Comparison of ENCODE assay signal across 22 cellular contexts in the genomic region with DNA sequence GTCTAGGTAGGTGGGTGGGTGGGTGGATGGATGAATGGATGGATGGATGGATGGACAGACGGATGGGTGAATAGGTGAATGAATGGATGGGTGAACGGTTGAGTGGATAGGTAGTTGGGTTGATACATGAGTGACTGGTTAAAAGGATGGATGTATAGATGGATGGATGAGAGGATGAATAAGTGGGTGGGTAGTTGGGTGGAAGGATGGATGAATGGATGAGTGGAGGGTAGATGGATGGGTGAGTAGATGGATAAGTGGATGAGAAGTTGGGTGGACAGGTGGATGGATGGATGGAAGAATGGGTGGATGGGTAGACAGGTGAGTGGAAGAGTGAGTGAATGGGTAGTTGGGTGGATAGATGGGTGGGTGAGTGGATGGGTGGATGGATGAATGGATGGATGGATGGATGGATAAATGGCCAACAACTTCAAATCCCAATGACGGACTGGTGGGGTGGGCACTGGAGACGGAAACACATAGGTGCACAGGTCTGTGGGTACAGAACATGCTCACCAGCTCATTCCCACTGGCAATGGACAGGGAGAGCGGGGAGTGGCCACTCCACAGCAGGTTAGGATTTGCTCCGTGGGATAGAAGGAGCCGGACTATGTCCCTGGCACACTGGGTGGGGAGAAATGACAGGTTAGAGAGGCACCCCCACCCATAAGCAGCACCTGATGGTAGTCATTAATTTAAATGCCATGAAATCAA. TPM values are rescaled to one million over a fixed set of nuclear protein-coding genes. Genes with fewer than 3 reads are reported as not detected.
DNase-seq lines count a peak whose midpoint lies in the region; ATAC-seq, FAIRE-seq and TF ChIP-seq lines count a peak whose summit lies in the region.
"Had no signal": no experiment of that assay in that cellular context is flagged by ENCODE, and none has a peak within 500 bp of the region (broad histone marks: within the 10 kb centered on the region; RNA-seq: fewer than 3 reads in every experiment).

No MANE protein-coding gene starts in this region.

- TF ChIP-seq RAD21 in SK-N-SH (IDR thresholded peaks at IDR 0.05; ENCODE audit: low read length), result no peak

- no peaks in the 10 kb centered on the region for H3K79me2 ChIP-seq in SK-N-SH (ENCODE audit: insufficient read depth)

- POLR2A ChIA-PET in SK-N-SH (lab: Yijun Ruan, JAX), result no interaction called here

- no peaks in the 10 kb centered on the region for H3K9me2 ChIP-seq in SK-N-SH

- no peaks in the 10 kb centered on the region for H3F3A ChIP-seq in SK-N-SH (replicated peaks; ENCODE audit: insufficient read depth)

- no peaks in the 10 kb centered on the region; a peak in 1 of 4 replicates for H3K4me1 ChIP-seq in SK-N-SH (ENCODE audit: control insufficient read depth in 1 of 2, insufficient read depth in 2 of 2, low read depth in 1 of 2, low read length in 1 of 2)
- H3K4me1 ChIP-seq: BE2C, SJCRH30 had no signal

- intact Hi-C loops in sciatic nerve (cut with DNase I), result no loop called here

- TF ChIP-seq EP300 in SK-N-SH (IDR thresholded peaks at IDR 0.05; ENCODE audit: borderline replicate concordance in 1 of 2, low read depth in 1 of 2, low read length in 1 of 2), result no peak

- no peaks in the 10 kb centered on the region for H4K20me1 ChIP-seq in SK-N-SH (ENCODE audit: insufficient read depth)

- no peak overlapping the region for H3K4me3 ChIP-seq in SK-N-SH (ENCODE audit: low read depth in 2 of 2, low read length in 1 of 2)
- H3K4me3 ChIP-seq: GM23248, PC-9, SJCRH30 had no signal

- H3K4me2 ChIP-seq in SK-N-SH, result no peak overlapping the region
- H3K4me2 ChIP-seq: PC-9 had no signal

- peak; percentile 46 for FAIRE-seq in HTR-8/SVneo (lab: Jason Lieb, UNC)

- WGBS in SK-N-SH (ENCODE audit: low lambda C conversion rate), result 97% methylated on average over 7 of the region's 7 CpGs

- ATAC-seq in SK-N-SH treated with all-trans-retinoic acid at 6 μM for 48 hours (no peak), left lobe of liver (no peak), sciatic nerve (no peak), HG03045 (IDR thresholded peaks at IDR 0.05; ENCODE audit: unreplicated experiment) (no peak)
- ATAC-seq: HCT116 had no signal

- no peaks in the 10 kb centered on the region for H3K27me3 ChIP-seq in SK-N-SH (ENCODE audit: insufficient read depth)
- H3K27me3 ChIP-seq: BE2C, SJCRH30 had no signal

- TF ChIP-seq CTCF in SK-N-SH (IDR thresholded peaks at IDR 0.05), result no peak

- H3K36me3 ChIP-seq in SK-N-SH (replicated peaks in 1 of 2; ENCODE audit: control insufficient read depth in 1 of 2, insufficient read depth in 2 of 2, low read length in 1 of 2), result peaks cover 0 to 12% of the 10 kb centered on the region in 2 experiments
- H3K36me3 ChIP-seq: BE2C, SJCRH30 had no signal

- DNase-seq in SK-N-SH, result peak; percentile 3
- DNase-seq in HTR-8/SVneo (ENCODE audit: insufficient read length, low spot score), result no peak
- DNase-seq in left lobe of liver (ENCODE audit: low spot score), result peak; percentile 23
- peak; percentile 23 for DNase-seq in sciatic nerve (ENCODE audit: low spot score)
- no peak for DNase-seq in cortex of kidney (lab: John Stamatoyannopoulos, UW)
- no peak for DNase-seq in epidermal melanocyte (ENCODE audit: insufficient read length, low spot score)
- DNase-seq: BE2C; Calu3; CD4-positive, alpha-beta memory T cell; DMS79; GM23248; NCI-H1048; NCI-H146; NCI-H2081 treated with DMSO at 0.1 percent for 48 hours; NCI-H510A; NCI-H774; PC-9; SJCRH30 had no signal

- H3K9ac ChIP-seq in SK-N-SH, result no peak overlapping the region
- H3K9ac ChIP-seq: GM23248 had no signal

- H3K9me3 ChIP-seq in SK-N-SH, result no peaks in the 10 kb centered on the region
- H3K9me3 ChIP-seq: BE2C, SJCRH30 had no signal

- H3K27ac ChIP-seq in SK-N-SH (ENCODE audit: low read depth in 2 of 2, low read length in 1 of 2), result no peak overlapping the region
- H3K27ac ChIP-seq: 22Rv1, GM23248, PC-9, SJCRH30 had no signal

- H2AFZ ChIP-seq in SK-N-SH (ENCODE audit: low read depth), result no peak overlapping the region
- H2AFZ ChIP-seq: GM23248, PC-9 had no signal

- CTCF ChIA-PET in SK-N-SH (lab: Yijun Ruan, JAX), result no interaction called here

TF ChIP-seq in SK-N-SH, 30 proteins besides CTCF, POLR2A, EP300 and RAD21:
- no peak for TF ChIP-seq RFX5 (IDR thresholded peaks at IDR 0.05; ENCODE audit: low read length)
- TF ChIP-seq GATA2 (CRISPR knock-in tag; IDR thresholded peaks at IDR 0.05), result no peak
- TF ChIP-seq MEF2A (IDR thresholded peaks at IDR 0.05; ENCODE audit: borderline replicate concordance, low read depth), result no peak
- TF ChIP-seq POLR2AphosphoS5 (IDR thresholded peaks at IDR 0.05; ENCODE audit: low read depth, low read length), result no peak
- TF ChIP-seq, protein P1, sequence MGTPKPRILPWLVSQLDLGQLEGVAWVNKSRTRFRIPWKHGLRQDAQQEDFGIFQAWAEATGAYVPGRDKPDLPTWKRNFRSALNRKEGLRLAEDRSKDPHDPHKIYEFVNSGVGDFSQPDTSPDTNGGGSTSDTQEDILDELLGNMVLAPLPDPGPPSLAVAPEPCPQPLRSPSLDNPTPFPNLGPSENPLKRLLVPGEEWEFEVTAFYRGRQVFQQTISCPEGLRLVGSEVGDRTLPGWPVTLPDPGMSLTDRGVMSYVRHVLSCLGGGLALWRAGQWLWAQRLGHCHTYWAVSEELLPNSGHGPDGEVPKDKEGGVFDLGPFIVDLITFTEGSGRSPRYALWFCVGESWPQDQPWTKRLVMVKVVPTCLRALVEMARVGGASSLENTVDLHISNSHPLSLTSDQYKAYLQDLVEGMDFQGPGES (IDR thresholded peaks at IDR 0.05; ENCODE audit: low read depth, low read length), result no peak
- no peak for TF ChIP-seq RCOR1 (IDR thresholded peaks at IDR 0.05; ENCODE audit: low read length)
- no peak for TF ChIP-seq FOXJ3 (CRISPR knock-in tag; IDR thresholded peaks at IDR 0.05)
- TF ChIP-seq RXRA (IDR thresholded peaks at IDR 0.05; ENCODE audit: borderline replicate concordance, low read depth), result no peak
- no peak for TF ChIP-seq TCF12 (IDR thresholded peaks at IDR 0.05)
- TF ChIP-seq, protein P2, sequence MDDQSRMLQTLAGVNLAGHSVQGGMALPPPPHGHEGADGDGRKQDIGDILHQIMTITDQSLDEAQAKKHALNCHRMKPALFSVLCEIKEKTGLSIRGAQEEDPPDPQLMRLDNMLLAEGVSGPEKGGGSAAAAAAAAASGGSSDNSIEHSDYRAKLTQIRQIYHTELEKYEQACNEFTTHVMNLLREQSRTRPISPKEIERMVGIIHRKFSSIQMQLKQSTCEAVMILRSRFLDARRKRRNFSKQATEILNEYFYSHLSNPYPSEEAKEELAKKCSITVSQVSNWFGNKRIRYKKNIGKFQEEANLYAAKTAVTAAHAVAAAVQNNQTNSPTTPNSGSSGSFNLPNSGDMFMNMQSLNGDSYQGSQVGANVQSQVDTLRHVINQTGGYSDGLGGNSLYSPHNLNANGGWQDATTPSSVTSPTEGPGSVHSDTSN (IDR thresholded peaks at IDR 0.05), result no peak
- no peak for TF ChIP-seq ELF1 (IDR thresholded peaks at IDR 0.05)
TF ChIP-seq in SK-N-SH: peak in this region for 0.

TF ChIP-seq in SK-N-SH treated with all-trans-retinoic acid at 6 μM for 48 hours, 23 proteins besides CTCF, POLR2A, EP300 and RAD21 (continues in another document):
- TF ChIP-seq, protein P3, sequence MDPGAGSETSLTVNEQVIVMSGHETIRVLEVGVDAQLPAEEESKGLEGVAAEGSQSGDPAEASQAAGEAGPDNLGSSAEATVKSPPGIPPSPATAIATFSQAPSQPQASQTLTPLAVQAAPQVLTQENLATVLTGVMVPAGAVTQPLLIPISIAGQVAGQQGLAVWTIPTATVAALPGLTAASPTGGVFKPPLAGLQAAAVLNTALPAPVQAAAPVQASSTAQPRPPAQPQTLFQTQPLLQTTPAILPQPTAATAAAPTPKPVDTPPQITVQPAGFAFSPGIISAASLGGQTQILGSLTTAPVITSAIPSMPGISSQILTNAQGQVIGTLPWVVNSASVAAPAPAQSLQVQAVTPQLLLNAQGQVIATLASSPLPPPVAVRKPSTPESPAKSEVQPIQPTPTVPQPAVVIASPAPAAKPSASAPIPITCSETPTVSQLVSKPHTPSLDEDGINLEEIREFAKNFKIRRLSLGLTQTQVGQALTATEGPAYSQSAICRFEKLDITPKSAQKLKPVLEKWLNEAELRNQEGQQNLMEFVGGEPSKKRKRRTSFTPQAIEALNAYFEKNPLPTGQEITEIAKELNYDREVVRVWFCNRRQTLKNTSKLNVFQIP (CRISPR knock-in tag; IDR thresholded peaks at IDR 0.05; ENCODE audit: borderline replicate concordance, low read depth), result no peak
- TF ChIP-seq PPARA (CRISPR knock-in tag; IDR thresholded peaks at IDR 0.05; ENCODE audit: borderline replicate concordance), result no peak
- TF ChIP-seq ZC3H10 (CRISPR knock-in tag; IDR thresholded peaks at IDR 0.05), result no peak
- TF ChIP-seq CSDC2 (CRISPR knock-in tag; IDR thresholded peaks at IDR 0.05), result no peak
- no peak for TF ChIP-seq ARNTL (CRISPR knock-in tag; IDR thresholded peaks at IDR 0.05; ENCODE audit: borderline replicate concordance, low read depth)
- no peak for TF ChIP-seq BACH2 (CRISPR knock-in tag; IDR thresholded peaks at IDR 0.05; ENCODE audit: borderline replicate concordance)
- TF ChIP-seq, protein P4, sequence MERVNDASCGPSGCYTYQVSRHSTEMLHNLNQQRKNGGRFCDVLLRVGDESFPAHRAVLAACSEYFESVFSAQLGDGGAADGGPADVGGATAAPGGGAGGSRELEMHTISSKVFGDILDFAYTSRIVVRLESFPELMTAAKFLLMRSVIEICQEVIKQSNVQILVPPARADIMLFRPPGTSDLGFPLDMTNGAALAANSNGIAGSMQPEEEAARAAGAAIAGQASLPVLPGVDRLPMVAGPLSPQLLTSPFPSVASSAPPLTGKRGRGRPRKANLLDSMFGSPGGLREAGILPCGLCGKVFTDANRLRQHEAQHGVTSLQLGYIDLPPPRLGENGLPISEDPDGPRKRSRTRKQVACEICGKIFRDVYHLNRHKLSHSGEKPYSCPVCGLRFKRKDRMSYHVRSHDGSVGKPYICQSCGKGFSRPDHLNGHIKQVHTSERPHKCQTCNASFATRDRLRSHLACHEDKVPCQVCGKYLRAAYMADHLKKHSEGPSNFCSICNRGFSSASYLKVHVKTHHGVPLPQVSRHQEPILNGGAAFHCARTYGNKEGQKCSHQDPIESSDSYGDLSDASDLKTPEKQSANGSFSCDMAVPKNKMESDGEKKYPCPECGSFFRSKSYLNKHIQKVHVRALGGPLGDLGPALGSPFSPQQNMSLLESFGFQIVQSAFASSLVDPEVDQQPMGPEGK (CRISPR knock-in tag; IDR thresholded peaks at IDR 0.05; ENCODE audit: borderline replicate concordance), result no peak

RNA-seq across cellular contexts. Expression of a gene that starts 48.8 kb away (rescaled TPM):
- polyA plus RNA-seq in SK-N-SH (2012; rRNA removed), result 12.1 and 15.9 TPM in 2 replicates
- 5.0 and 7.1 TPM in 2 replicates for polyA plus RNA-seq in SK-N-SH (2012; cell fraction: cytosol; rRNA removed)
- polyA plus RNA-seq in SK-N-SH (2012; cell fraction: nucleus; rRNA removed), result 56.7 and 59.6 TPM in 2 replicates
- total RNA-seq in left lobe of liver (13.1 TPM), sciatic nerve (30.7 TPM)

RNA-seq across cellular contexts. Expression of a gene that starts 51.2 kb away (rescaled TPM):
- polyA plus RNA-seq in SK-N-SH (2012; rRNA removed), result 4.1 and 6.4 TPM in 2 replicates
- 5.2 and 5.8 TPM in 2 replicates for polyA plus RNA-seq in SK-N-SH (2012; cell fraction: cytosol; rRNA removed)
- 4.5 and 5.9 TPM in 2 replicates for polyA plus RNA-seq in SK-N-SH (2012; cell fraction: nucleus; rRNA removed)
- 2.0 TPM for total RNA-seq in left lobe of liver
- total RNA-seq in sciatic nerve, result 4.5 TPM

RNA-seq across cellular contexts. Expression of a gene that starts 59.3 kb away (rescaled TPM):
- polyA plus RNA-seq in SK-N-SH (2012; rRNA removed), result 13.3 and 14.3 TPM in 2 replicates
- polyA plus RNA-seq in SK-N-SH (2012; cell fraction: cytosol; rRNA removed), result 4.9 and 9.6 TPM in 2 replicates
- 41.2 and 59.3 TPM in 2 replicates for polyA plus RNA-seq in SK-N-SH (2012; cell fraction: nucleus; rRNA removed)
- total RNA-seq in left lobe of liver (40.6 TPM), sciatic nerve (38.8 TPM)

Comparison
In these comparisons a context has a peak if more than half of its experiments do, and no peak if none do; other contexts are left out.
1. DNase-seq: peak in SK-N-SH (single experiment), left lobe of liver (single experiment) and sciatic nerve (single experiment); none in HTR-8/SVneo (single experiment), cortex of kidney (single experiment) and epidermal melanocyte (single experiment).